ENCODE assay signal across 10 cellular contexts in genomic region chr1:97983132-97983531, GRCh38.
"Had no signal": no experiment of that assay in that cellular context is flagged by ENCODE, and none has a peak within 500 bp of the region (broad histone marks: within the 10 kb centered on the region; RNA-seq: fewer than 3 reads in every experiment).

No MANE protein-coding gene starts in this region.

- FAIRE-seq: H54, HTR-8/SVneo had no signal

- H3K4me3 Mint-ChIP-seq: H9 had no signal

- DNase-seq: GM23248, GOT3, H9, HCEC 1CT, Karpas-422, KBM-7 had no signal

- H3K27ac Mint-ChIP-seq: H9 had no signal

- H3K9ac ChIP-seq: GM23248, KMS-11 had no signal

- H3K4me3 ChIP-seq: GM23248 had no signal

- H3K4me2 ChIP-seq: KMS-11 had no signal

- H3K27ac ChIP-seq: GM23248, HL-60, KMS-11 had no signal

- H2AFZ ChIP-seq: GM23248 had no signal

- H3K9me3 Mint-ChIP-seq: H9 had no signal

- H3K4me1 Mint-ChIP-seq: H9 had no signal
